1 cellular context compared by ENCODE assay signal in genomic region chr19:574658-575526, GRCh38.
TF ChIP-seq lines count a peak whose summit lies in the region.

No MANE protein-coding gene starts in this region.

TF ChIP-seq in K562, 482 proteins besides CTCF, POLR2A, EP300 and RAD21 (continued from another document and continues in another):
- TF ChIP-seq MGA (IDR thresholded peaks at IDR 0.05) (peak; percentile 85), PTTG1 (tag; IDR thresholded peaks at IDR 0.05; ENCODE audit: low read depth) (no peak), ZNF282 (CRISPR knock-in tag; IDR thresholded peaks at IDR 0.05) (no peak), ZNF384 (IDR thresholded peaks at IDR 0.05; ENCODE audit: low read depth, low read length) (peak; percentile 7; the same call in 1 of the 2 replicates), HOXB6 (CRISPR knock-in tag; IDR thresholded peaks at IDR 0.05; ENCODE audit: borderline replicate concordance) (no peak), ZNF695 (CRISPR knock-in tag; IDR thresholded peaks at IDR 0.05) (no peak), ZNF347 (CRISPR knock-in tag; IDR thresholded peaks at IDR 0.05; ENCODE audit: low read depth) (no peak), PHB2 (IDR thresholded peaks at IDR 0.05; ENCODE audit: low read depth) (peak; percentile 94), CGGBP1 (CRISPR knock-in tag; IDR thresholded peaks at IDR 0.05) (no peak), ZNF507 (tag; conservative IDR thresholded peaks at IDR 0.05) (no peak), PYGO2 (tag; IDR thresholded peaks at IDR 0.05) (0 out of 2 replicates have a peak, but pooled peaks have one; percentile 22), TOE1 (IDR thresholded peaks at IDR 0.05; ENCODE audit: borderline replicate concordance) (0 out of 2 replicates have a peak, but pooled peaks have one; percentile 32), TOE1 (CRISPR knock-in tag; IDR thresholded peaks at IDR 0.05; ENCODE audit: borderline replicate concordance, low read depth) (no peak; the same call in 1 of the 2 replicates), BDP1 (IDR thresholded peaks at IDR 0.05; ENCODE audit: insufficient read depth, insufficient read length) (no peak), ARID4B (CRISPR knock-in tag; IDR thresholded peaks at IDR 0.05) (peak; percentile 84), OTX1 (CRISPR knock-in tag; IDR thresholded peaks at IDR 0.05) (no peak), TSHZ1 (CRISPR knock-in tag; IDR thresholded peaks at IDR 0.05) (no peak), ZNF699 (CRISPR knock-in tag; IDR thresholded peaks at IDR 0.05; ENCODE audit: insufficient replicate concordance) (no peak), E2F1 (CRISPR knock-in tag; IDR thresholded peaks at IDR 0.05) (peak; percentile 46; the same call in 1 of the 2 replicates), RHOXF2B (CRISPR knock-in tag; conservative IDR thresholded peaks at IDR 0.05) (no peak), SUPT5H (IDR thresholded peaks at IDR 0.05) (0 out of 2 replicates have a peak, but pooled peaks have one; percentile 13), BACH1 (tag; IDR thresholded peaks at IDR 0.05) (no peak), RCOR1 (IDR thresholded peaks at IDR 0.05; ENCODE audit: borderline replicate concordance in 1 of 2, low read depth in 2 of 2, low read length in 2 of 2) (peak; percentile 93 to 99), ZMIZ1 (IDR thresholded peaks at IDR 0.05; ENCODE audit: low read depth in 2 of 2, low read length in 2 of 2) (peak in 1 of 2 experiments; percentile 97; a peak in 2 of 4 replicates), DACH1 (IDR thresholded peaks at IDR 0.05; ENCODE audit: partially characterized antibody) (no peak), ILK (tag; IDR thresholded peaks at IDR 0.05; ENCODE audit: borderline replicate concordance, low read depth) (no peak), FOXP1 (CRISPR knock-in tag; IDR thresholded peaks at IDR 0.05) (peak; percentile 68; the same call in 1 of the 2 replicates), NFYB (IDR thresholded peaks at IDR 0.05; ENCODE audit: extremely low read depth, insufficient read length) (no peak), BCOR (IDR thresholded peaks at IDR 0.05) (peak; percentile 97), TRIM24 (IDR thresholded peaks at IDR 0.05) (peak; percentile 91 to 93)
